ENCODE assay signal across 13 cellular contexts in the genomic region with DNA sequence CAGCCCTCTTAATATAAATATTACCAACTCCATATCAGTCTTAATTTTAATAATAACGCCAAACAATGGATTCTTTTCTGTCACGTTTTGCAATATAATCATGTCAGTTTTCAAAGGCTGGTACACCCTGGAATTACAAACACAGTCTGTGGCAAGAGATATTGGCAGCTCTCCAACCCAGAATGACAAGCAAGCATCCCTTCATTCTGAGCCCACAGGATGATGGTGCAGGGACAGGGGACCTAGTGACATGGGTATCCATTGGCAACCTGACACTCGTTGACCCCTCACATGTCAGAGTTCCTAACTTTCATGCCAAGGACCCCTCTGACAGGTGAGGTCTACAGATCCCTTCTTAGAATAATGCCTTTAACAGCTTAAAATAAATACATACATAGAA.
DNase-seq lines count a peak whose midpoint lies in the region; ATAC-seq, FAIRE-seq and TF ChIP-seq lines count a peak whose summit lies in the region.
"Had no signal": no experiment of that assay in that cellular context is flagged by ENCODE, and none has a peak within 500 bp of the region (broad histone marks: within the 10 kb centered on the region; RNA-seq: fewer than 3 reads in every experiment).

No MANE protein-coding gene starts in this region.

- H3K4me1 ChIP-seq in K562 (replicated peaks in 1 of 2; ENCODE audit: control insufficient read depth in 2 of 2, insufficient read depth in 2 of 2, low read length in 2 of 2) (peaks cover 0 to 6% of the 10 kb centered on the region in 2 experiments; a peak in 3 of 5 replicates), small intestine (ENCODE audit: control insufficient read depth in 2 of 2, insufficient read depth in 1 of 2, low read depth in 1 of 2, low read length in 1 of 2) (peaks cover 0 to 4% of the 10 kb centered on the region in 2 donors)

- H3K27me3 ChIP-seq in K562 (ENCODE audit: control insufficient read depth in 2 of 2, insufficient read depth in 2 of 2, low read length in 2 of 2) (no peaks in the 10 kb centered on the region), small intestine (ENCODE audit: control insufficient read depth in 2 of 2, insufficient read depth in 2 of 2, low read length in 2 of 2) (no peaks in the 10 kb centered on the region)

- H3K9me3 ChIP-seq in K562 (replicated peaks; ENCODE audit: control insufficient read depth, insufficient read depth, low read depth, low read length) (no peaks in the 10 kb centered on the region), small intestine (ENCODE audit: control insufficient read depth, low read depth) (no peaks in the 10 kb centered on the region)

- no peak for TF ChIP-seq POLR2A in K562 (conservative IDR thresholded peaks at IDR 0.05)

- no peak for TF ChIP-seq CTCF in K562 (IDR thresholded peaks at IDR 0.05 in 2 of 3, conservative IDR thresholded peaks at IDR 0.05 in 1 of 3; ENCODE audit: insufficient read depth in 2 of 3, low read depth in 1 of 3, low read length in 3 of 3)

- H3K4me2 ChIP-seq in K562 (ENCODE audit: insufficient read depth, low read length): no peak overlapping the region

- no peak overlapping the region for H2AFZ ChIP-seq in K562 (ENCODE audit: low read depth, low read length)

- H3K36me3 ChIP-seq in K562 (ENCODE audit: control insufficient read depth, insufficient read depth, low read length): no peaks in the 10 kb centered on the region
- no peaks in the 10 kb centered on the region for H3K36me3 ChIP-seq in small intestine (ENCODE audit: control insufficient read depth in 2 of 2, insufficient read depth in 2 of 2, low read length in 2 of 2)

- in situ Hi-C loops in K562 (cut with MboI): no loop called here

- no TSS peak for BruUV-seq in K562 (replicated peaks; lab: Mats Ljungman, UMichigan)

- H3K27ac ChIP-seq in K562 (ENCODE audit: extremely low read depth, low read depth, low read length) (no peak overlapping the region), small intestine (ENCODE audit: low read depth in 1 of 2, low read length in 1 of 2) (no peak overlapping the region)

- no peak overlapping the region for H3K4me3 ChIP-seq in K562
- no peak overlapping the region for H3K4me3 ChIP-seq in small intestine (ENCODE audit: low read depth in 1 of 2, low read length in 2 of 2)

- H4K20me1 ChIP-seq in K562 (replicated peaks; ENCODE audit: control insufficient read depth, insufficient read depth, low read length): no peaks in the 10 kb centered on the region

- DNase-seq in NCI-H2196 (lab: John Stamatoyannopoulos, UW; ENCODE audit: unreplicated experiment) (peak; percentile 45), NCI-H2196 treated with DMSO at 0.1 percent for 48 hours (lab: John Stamatoyannopoulos, UW; ENCODE audit: unreplicated experiment) (no peak), NCI-H2171 treated with DMSO at 0.1 percent for 48 hours (lab: John Stamatoyannopoulos, UW) (peak; percentile 79), K562 (ENCODE audit: extremely low read depth in 1 of 4, low spot score in 3 of 4) (peak in 2 of 4 experiments; percentile 26 to 65), small intestine (peak; percentile 48), left colon (no peak), NCI-H1048 (lab: John Stamatoyannopoulos, UW) (no peak)
- DNase-seq: activated CD4-positive, alpha-beta T cell treated with anti-CD3 and anti-CD28 coated beads, Interleukin-2, amount 10 ng/mL, durations not matched to agents 7 days and 5 days; activated naive CD8-positive, alpha-beta T cell treated with anti-CD3 and anti-CD28 coated beads, Interleukin-2, amount 10 ng/mL, durations not matched to agents 7 days and 5 days; effector CD8-positive, alpha-beta T cell; trophoblast cell had no signal

- H3K9ac ChIP-seq in K562 (ENCODE audit: insufficient read depth in 1 of 2, low read depth in 2 of 2, low read length in 2 of 2): no peak overlapping the region

- H3K9me1 ChIP-seq in K562 (ENCODE audit: control insufficient read depth, insufficient read depth, low read length): no peaks in the 10 kb centered on the region

- 0% methylated on average over 3 of the region's 3 CpGs for WGBS in K562 (ENCODE audit: insufficient coverage, low coverage, missing lambda C conversion rate)
- WGBS in small intestine, 3 donors: 16 to 39% (median 25%) methylated on average over 3 of the region's 3 CpGs

- FAIRE-seq in K562 (lab: Jason Lieb, UNC) (peak; percentile 83), small intestine (lab: Jason Lieb, UNC) (no peak)

- intact Hi-C loops in K562 (cut with micrococcal nuclease) (no loop called here), left colon (cut with DNase I, micrococcal nuclease) (no loop called here)

- no peaks in the 10 kb centered on the region for H3K79me2 ChIP-seq in K562 (ENCODE audit: control insufficient read depth, insufficient read depth, low read length)

- TF ChIP-seq EP300 in K562 (IDR thresholded peaks at IDR 0.05; ENCODE audit: low read length): no peak

- no peak for TF ChIP-seq RAD21 in K562 (CRISPR knock-in tag; conservative IDR thresholded peaks at IDR 0.05 in 1 of 2, IDR thresholded peaks at IDR 0.05 in 1 of 2)

- POLR2A ChIA-PET in K562 (lab: Yijun Ruan, JAX): interaction anchor here (0.6 to 1.5 kb wide), 2 partner anchors 13 to 1741 kb away, joined by 3 to 4 read pairs; no protein-coding TSS in a partner anchor

- ATAC-seq in K562: peak; percentile 68
- ATAC-seq in left colon: no peak
- no peak for ATAC-seq in HG02970 (IDR thresholded peaks at IDR 0.05; ENCODE audit: low FRiP score, unreplicated experiment)
- ATAC-seq: Panc1 had no signal

- CTCF ChIA-PET in K562 (lab: Yijun Ruan, JAX; ENCODE audit: low intra/inter-chr PET ratio): no interaction called here

TF ChIP-seq in K562, 482 proteins besides CTCF, POLR2A, EP300 and RAD21 (continues in another document):
- TF ChIP-seq ZNF696 (CRISPR knock-in tag; conservative IDR thresholded peaks at IDR 0.05) (no peak), RBM22 (IDR thresholded peaks at IDR 0.05; ENCODE audit: low read depth, low read length, poor library complexity, severe bottlenecking) (no peak), TARDBP (IDR thresholded peaks at IDR 0.05) (no peak), ZNF764 (CRISPR knock-in tag; IDR thresholded peaks at IDR 0.05; ENCODE audit: low read depth) (no peak), SAP30 (IDR thresholded peaks at IDR 0.05; ENCODE audit: borderline replicate concordance, insufficient read depth, low read depth, low read length, poor library complexity, severe bottlenecking) (no peak), ZNF217 (CRISPR knock-in tag; IDR thresholded peaks at IDR 0.05) (no peak), MAFK (IDR thresholded peaks at IDR 0.05; ENCODE audit: low read length) (0 out of 2 replicates have a peak, but pooled peaks have one; percentile 14), CTBP1 (IDR thresholded peaks at IDR 0.05; ENCODE audit: borderline replicate concordance) (peak; percentile 39; the same call in 1 of the 2 replicates), ZNF584 (CRISPR knock-in tag; IDR thresholded peaks at IDR 0.05; ENCODE audit: low read depth) (no peak), SOX6 (IDR thresholded peaks at IDR 0.05) (peak; percentile 49), CEBPG (CRISPR knock-in tag; IDR thresholded peaks at IDR 0.05) (no peak), CEBPG (tag; conservative IDR thresholded peaks at IDR 0.05 in 1 of 2, IDR thresholded peaks at IDR 0.05 in 1 of 2) (peak in 1 of 2 experiments; percentile 16; a peak in 1 of 4 replicates), NCOA6 (IDR thresholded peaks at IDR 0.05) (no peak), PCBP1 (IDR thresholded peaks at IDR 0.05; ENCODE audit: low read depth, low read length, poor library complexity, severe bottlenecking) (no peak)
- TF ChIP-seq, protein P1, sequence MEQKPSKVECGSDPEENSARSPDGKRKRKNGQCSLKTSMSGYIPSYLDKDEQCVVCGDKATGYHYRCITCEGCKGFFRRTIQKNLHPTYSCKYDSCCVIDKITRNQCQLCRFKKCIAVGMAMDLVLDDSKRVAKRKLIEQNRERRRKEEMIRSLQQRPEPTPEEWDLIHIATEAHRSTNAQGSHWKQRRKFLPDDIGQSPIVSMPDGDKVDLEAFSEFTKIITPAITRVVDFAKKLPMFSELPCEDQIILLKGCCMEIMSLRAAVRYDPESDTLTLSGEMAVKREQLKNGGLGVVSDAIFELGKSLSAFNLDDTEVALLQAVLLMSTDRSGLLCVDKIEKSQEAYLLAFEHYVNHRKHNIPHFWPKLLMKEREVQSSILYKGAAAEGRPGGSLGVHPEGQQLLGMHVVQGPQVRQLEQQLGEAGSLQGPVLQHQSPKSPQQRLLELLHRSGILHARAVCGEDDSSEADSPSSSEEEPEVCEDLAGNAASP (IDR thresholded peaks at IDR 0.05): no peak
- TF ChIP-seq, protein P2, sequence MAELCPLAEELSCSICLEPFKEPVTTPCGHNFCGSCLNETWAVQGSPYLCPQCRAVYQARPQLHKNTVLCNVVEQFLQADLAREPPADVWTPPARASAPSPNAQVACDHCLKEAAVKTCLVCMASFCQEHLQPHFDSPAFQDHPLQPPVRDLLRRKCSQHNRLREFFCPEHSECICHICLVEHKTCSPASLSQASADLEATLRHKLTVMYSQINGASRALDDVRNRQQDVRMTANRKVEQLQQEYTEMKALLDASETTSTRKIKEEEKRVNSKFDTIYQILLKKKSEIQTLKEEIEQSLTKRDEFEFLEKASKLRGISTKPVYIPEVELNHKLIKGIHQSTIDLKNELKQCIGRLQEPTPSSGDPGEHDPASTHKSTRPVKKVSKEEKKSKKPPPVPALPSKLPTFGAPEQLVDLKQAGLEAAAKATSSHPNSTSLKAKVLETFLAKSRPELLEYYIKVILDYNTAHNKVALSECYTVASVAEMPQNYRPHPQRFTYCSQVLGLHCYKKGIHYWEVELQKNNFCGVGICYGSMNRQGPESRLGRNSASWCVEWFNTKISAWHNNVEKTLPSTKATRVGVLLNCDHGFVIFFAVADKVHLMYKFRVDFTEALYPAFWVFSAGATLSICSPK (IDR thresholded peaks at IDR 0.05; ENCODE audit: borderline replicate concordance): no peak
- TF ChIP-seq, protein P3, sequence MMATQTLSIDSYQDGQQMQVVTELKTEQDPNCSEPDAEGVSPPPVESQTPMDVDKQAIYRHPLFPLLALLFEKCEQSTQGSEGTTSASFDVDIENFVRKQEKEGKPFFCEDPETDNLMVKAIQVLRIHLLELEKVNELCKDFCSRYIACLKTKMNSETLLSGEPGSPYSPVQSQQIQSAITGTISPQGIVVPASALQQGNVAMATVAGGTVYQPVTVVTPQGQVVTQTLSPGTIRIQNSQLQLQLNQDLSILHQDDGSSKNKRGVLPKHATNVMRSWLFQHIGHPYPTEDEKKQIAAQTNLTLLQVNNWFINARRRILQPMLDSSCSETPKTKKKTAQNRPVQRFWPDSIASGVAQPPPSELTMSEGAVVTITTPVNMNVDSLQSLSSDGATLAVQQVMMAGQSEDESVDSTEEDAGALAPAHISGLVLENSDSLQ (IDR thresholded peaks at IDR 0.05): no peak

Comparison
In these comparisons a context has a peak if more than half of its experiments do, and no peak if none do; other contexts are left out.
1. DNase-seq: peak in NCI-H2196 (single experiment), NCI-H2171 treated with DMSO at 0.1 percent for 48 hours (single experiment) and small intestine (single experiment); none in NCI-H2196 treated with DMSO at 0.1 percent for 48 hours (single experiment), left colon (0 of 2) and NCI-H1048 (single experiment).